In genomic region chr11:75276696-75277095, GRCh38 we compare ENCODE assay signal across 10 cellular contexts.
DNase-seq lines count a peak whose midpoint lies in the region; ATAC-seq and TF ChIP-seq lines count a peak whose summit lies in the region.
"Had no signal": no experiment of that assay in that cellular context is flagged by ENCODE, and none has a peak within 500 bp of the region (broad histone marks: within the 10 kb centered on the region; RNA-seq: fewer than 3 reads in every experiment).

No MANE protein-coding gene starts in this region.

- H3K4me3 Mint-ChIP-seq in stimulated activated naive CD8-positive, alpha-beta T cell treated with anti-CD3 and anti-CD28 coated beads, Interleukin-15, Interleukin-2, amounts not matched to agents 100 ng/mL and 50 ng/mL, for 24 hours: no peak overlapping the region

- TF ChIP-seq POLR2A in GM18505 (IDR thresholded peaks at IDR 0.05; ENCODE audit: borderline replicate concordance, extremely low read depth, insufficient read depth, insufficient read length): no peak

- no peak for TF ChIP-seq CTCF in GM20000 (IDR thresholded peaks at IDR 0.05; ENCODE audit: extremely low read depth, missing control alignments)

- no peaks in the 10 kb centered on the region for H3K9me3 Mint-ChIP-seq in stimulated activated naive CD8-positive, alpha-beta T cell treated with anti-CD3 and anti-CD28 coated beads, Interleukin-15, Interleukin-2, amounts not matched to agents 100 ng/mL and 50 ng/mL, for 24 hours

- H3K36me3 Mint-ChIP-seq in stimulated activated naive CD8-positive, alpha-beta T cell treated with anti-CD3 and anti-CD28 coated beads, Interleukin-15, Interleukin-2, amounts not matched to agents 100 ng/mL and 50 ng/mL, for 24 hours (ENCODE audit: low read depth): peaks cover 13% of the 10 kb centered on the region

- peaks cover 48% of the 10 kb centered on the region for H3K4me1 Mint-ChIP-seq in stimulated activated naive CD8-positive, alpha-beta T cell treated with anti-CD3 and anti-CD28 coated beads, Interleukin-15, Interleukin-2, amounts not matched to agents 100 ng/mL and 50 ng/mL, for 24 hours (ENCODE audit: low read depth)

- DNase-seq in stimulated activated naive CD8-positive, alpha-beta T cell treated with anti-CD3 and anti-CD28 coated beads, Interleukin-15, Interleukin-2, amounts not matched to agents 100 U/mL and 50 U/mL, for 24 hours: no peak
- DNase-seq in NCI-H748 (lab: John Stamatoyannopoulos, UW; ENCODE audit: unreplicated experiment) (peak; percentile 98), islet precursor cell (peak; percentile 36), GM20000 (ENCODE audit: low spot score) (no peak)
- DNase-seq in stimulated activated naive CD4-positive, alpha-beta T cell treated with Interleukin-2 at 50 U/mL for 16 hours (lab: John Stamatoyannopoulos, UW): no peak
- DNase-seq: glutamatergic neuron, HCEC 1CT had no signal

- peak overlapping the region; percentile 69 for H3K27ac Mint-ChIP-seq in stimulated activated naive CD8-positive, alpha-beta T cell treated with anti-CD3 and anti-CD28 coated beads, Interleukin-15, Interleukin-2, amounts not matched to agents 100 ng/mL and 50 ng/mL, for 24 hours

- ATAC-seq in stimulated activated naive CD8-positive, alpha-beta T cell treated with anti-CD3 and anti-CD28 coated beads, Interleukin-15, Interleukin-2, amounts not matched to agents 100 U/mL and 50 U/mL, for 24 hours: no peak
- ATAC-seq in GM18505 (IDR thresholded peaks at IDR 0.05; ENCODE audit: unreplicated experiment) (no peak), HG02610 (IDR thresholded peaks at IDR 0.05; ENCODE audit: unreplicated experiment) (no peak)

- no peaks in the 10 kb centered on the region for H3K27me3 Mint-ChIP-seq in stimulated activated naive CD8-positive, alpha-beta T cell treated with anti-CD3 and anti-CD28 coated beads, Interleukin-15, Interleukin-2, amounts not matched to agents 100 ng/mL and 50 ng/mL, for 24 hours

Comparison
In these comparisons a context has a peak if more than half of its experiments do, and no peak if none do; other contexts are left out.
1. DNase-seq: peak in NCI-H748 (single experiment) and islet precursor cell (single experiment); none in stimulated activated naive CD8-positive, alpha-beta T cell treated with anti-CD3 and anti-CD28 coated beads, Interleukin-15, Interleukin-2, amounts not matched to agents 100 U/mL and 50 U/mL, for 24 hours (single experiment), GM20000 (single experiment) and stimulated activated naive CD4-positive, alpha-beta T cell treated with Interleukin-2 at 50 U/mL for 16 hours (single experiment).